In genomic region chr12:58025431-58025830, GRCh38 we compare ENCODE assay signal across 25 cellular contexts.
"Had no signal": no experiment of that assay in that cellular context is flagged by ENCODE, and none has a peak within 500 bp of the region (broad histone marks: within the 10 kb centered on the region; RNA-seq: fewer than 3 reads in every experiment).

No MANE protein-coding gene starts in this region.

- DNase-seq: colonic mucosa; cortex of kidney; dermis blood vessel endothelial cell; dorsolateral prefrontal cortex; effector CD4-positive, alpha-beta T cell; effector CD8-positive, alpha-beta T cell; effector memory CD4-positive, alpha-beta T cell; effector memory CD8-positive, alpha-beta T cell; endodermal cell; erythroblast; esophagus squamous epithelium; foreskin fibroblast; foreskin keratinocyte; foreskin melanocyte; gastrocnemius medialis; glutamatergic neuron; head of caudate nucleus; heart left ventricle; heart right ventricle had no signal

- H3K4me1 ChIP-seq: colonic mucosa, gastrocnemius medialis had no signal

- H3K36me3 ChIP-seq: colonic mucosa, esophagus muscularis mucosa, esophagus squamous epithelium, gastrocnemius medialis, gastroesophageal sphincter, heart left ventricle, heart right ventricle had no signal

- H3K4me3 ChIP-seq: colonic mucosa, coronary artery, dorsolateral prefrontal cortex, esophagus muscularis mucosa, esophagus squamous epithelium, gastrocnemius medialis, gastroesophageal sphincter, heart left ventricle, heart right ventricle had no signal

- H3K27ac Mint-ChIP-seq: dendritic cell treated with granulocyte-macrophage colony-stimulating factor and Interleukin-4, amounts not matched to agents 40 ng/mL and 50 ng/mL, for 4 days; effector memory CD8-positive, alpha-beta T cell; endodermal cell had no signal

- ATAC-seq: effector memory CD8-positive, alpha-beta T cell; esophagus mucosa; foreskin keratinocyte; gastrocnemius medialis; gastroesophageal sphincter; heart left ventricle; heart right ventricle had no signal

- H3K27ac ChIP-seq: colonic mucosa, coronary artery, dorsolateral prefrontal cortex, epithelial cell of prostate, esophagus muscularis mucosa, foreskin keratinocyte, gastrocnemius medialis, gastroesophageal sphincter, heart left ventricle, heart right ventricle had no signal

- H3K27me3 ChIP-seq: colonic mucosa, dorsolateral prefrontal cortex, esophagus muscularis mucosa, esophagus squamous epithelium, foreskin keratinocyte, gastrocnemius medialis, gastroesophageal sphincter, heart left ventricle, heart right ventricle had no signal

- H3K9me3 ChIP-seq: colonic mucosa, esophagus muscularis mucosa, gastrocnemius medialis, gastroesophageal sphincter had no signal

- H3K27me3 Mint-ChIP-seq: dendritic cell treated with granulocyte-macrophage colony-stimulating factor and Interleukin-4, amounts not matched to agents 40 ng/mL and 50 ng/mL, for 4 days had no signal

- H3K4me3 Mint-ChIP-seq: dendritic cell treated with granulocyte-macrophage colony-stimulating factor and Interleukin-4, amounts not matched to agents 40 ng/mL and 50 ng/mL, for 4 days; effector memory CD8-positive, alpha-beta T cell; endodermal cell had no signal
